In genomic region chr16:787978-788398, GRCh38 we compare ENCODE assay signal across 8 cellular contexts. TPM values are rescaled to one million over a fixed set of nuclear protein-coding genes. Genes with fewer than 3 reads are reported as not detected.
DNase-seq lines count a peak whose midpoint lies in the region; ATAC-seq and TF ChIP-seq lines count a peak whose summit lies in the region.

RPUSD1 (minus strand) TSS chr16:788381; CDS start chr16:787737, 644 bp downstream.

- intact Hi-C loops in vagina (cut with DNase I), result loop anchor here (5.0 kb wide), 1 partner anchor 66 kb away; the partner anchor contains the start of gene ANTKMT

- no peaks in the 10 kb centered on the region for H4K20me1 ChIP-seq in KMS-11 (ENCODE audit: insufficient read depth)

- H3K9ac ChIP-seq in KMS-11, result peak within 1 kb of the TSS; percentile 68

- H3K4me2 ChIP-seq in KMS-11, result peak within 1 kb of the TSS; percentile 93

- TF ChIP-seq CTCF in KMS-11 (conservative IDR thresholded peaks at IDR 0.05; ENCODE audit: low read depth, low read length), result no peak
- no peak for TF ChIP-seq CTCF in cardiac fibroblast (IDR thresholded peaks at IDR 0.05; ENCODE audit: low read depth, low read length)
- no peak for TF ChIP-seq CTCF in vagina (IDR thresholded peaks at IDR 0.05)

- H3K36me3 ChIP-seq in KMS-11 (ENCODE audit: insufficient read depth) (no peaks in the 10 kb centered on the region), vagina (peaks cover 0 to 8% of the 10 kb centered on the region in 2 donors)

- H3K27ac ChIP-seq in KMS-11, result no peak within 1 kb of the TSS
- H3K27ac ChIP-seq in vagina, result peak within 1 kb of the TSS; percentile 62

- ATAC-seq in HG02981 (IDR thresholded peaks at IDR 0.05; ENCODE audit: unreplicated experiment), result no peak

- peaks cover 16% of the 10 kb centered on the region; the same call in 1 of the 2 replicates for H3K79me2 ChIP-seq in KMS-11 (ENCODE audit: insufficient read depth, low read depth)

- H3K4me3 ChIP-seq in KMS-11 (IDR thresholded peaks at IDR 0.05; ENCODE audit: insufficient read depth, low read depth, low read length) (no peak within 1 kb of the TSS), cardiac fibroblast (replicated peaks in 1 of 2; ENCODE audit: low read depth in 2 of 2, low read length in 2 of 2) (peak within 1 kb of the TSS; percentile 91 to 94), mononuclear cell (ENCODE audit: low read length) (peak within 1 kb of the TSS; percentile 74), vagina (peak within 1 kb of the TSS; percentile 98 to 99)

- H3K27me3 ChIP-seq in KMS-11 (ENCODE audit: insufficient read depth, low read depth) (peaks cover 12% of the 10 kb centered on the region), mononuclear cell (ENCODE audit: insufficient read depth, low read length) (no peaks in the 10 kb centered on the region), vagina (no peaks in the 10 kb centered on the region)

- peak; percentile 27 for DNase-seq in stimulated activated CD4-positive, alpha-beta T cell treated with anti-CD3 and anti-CD28 coated beads, Interleukin-4, amount 100 ng/mL, for 1 hour
- DNase-seq in stimulated activated CD4-positive, alpha-beta T cell treated with anti-CD3 and anti-CD28 coated beads, Interleukin-15, amount 100 ng/mL, for 24 hours, result no peak
- no peak for DNase-seq in cardiac fibroblast (ENCODE audit: low read depth in 2 of 2)
- no peak for DNase-seq in vagina (ENCODE audit: extremely low spot score in 2 of 2)
- no peak for DNase-seq in MV-4-11 (lab: John Stamatoyannopoulos, UW)

- TF ChIP-seq POLR2A in vagina (IDR thresholded peaks at IDR 0.05), result no peak

- peak within 1 kb of the TSS; percentile 97 for H2AFZ ChIP-seq in KMS-11 (ENCODE audit: low read depth)

- H3K9me3 ChIP-seq in mononuclear cell (ENCODE audit: low read depth, low read length) (no peaks in the 10 kb centered on the region), vagina (no peaks in the 10 kb centered on the region)

- H3K4me1 ChIP-seq in KMS-11 (ENCODE audit: low read depth, poor library complexity, severe bottlenecking) (peaks cover 10% of the 10 kb centered on the region), mononuclear cell (ENCODE audit: insufficient read depth, low read length) (peaks cover 22% of the 10 kb centered on the region), vagina (peaks cover 38% of the 10 kb centered on the region)

RNA-seq across cellular contexts. Expression of gene RPUSD1, which starts in this region (rescaled TPM):
- total RNA-seq in mononuclear cell (10.4 TPM), vagina (17.2 TPM)
